7 cellular contexts compared by ENCODE assay signal in genomic region chr16:28443943-28444342, GRCh38. TPM values are rescaled to one million over a fixed set of nuclear protein-coding genes. Genes with fewer than 3 reads are reported as not detected.
"Had no signal": no experiment of that assay in that cellular context is flagged by ENCODE, and none has a peak within 500 bp of the region (broad histone marks: within the 10 kb centered on the region; RNA-seq: fewer than 3 reads in every experiment).

No MANE protein-coding gene starts in this region.

RNA-seq across cellular contexts. Expression of gene NPIPB7, which starts 28.2 kb away (rescaled TPM):
- total RNA-seq: GM23248, H1, H4, H7, HFFc6 had no signal
- polyA plus RNA-seq: GM23248 had no signal

RNA-seq across cellular contexts. Expression of gene EIF3CL, which starts 40.3 kb away (rescaled TPM):
- total RNA-seq: H1 had no signal

RNA-seq across cellular contexts. Expression of gene APOBR, which starts 50.5 kb away (rescaled TPM):
- total RNA-seq: GM23248, H1, H4, H7, H9, HFFc6 had no signal
- polyA plus RNA-seq: GM23248, GM23338, H1 had no signal
